9 cellular contexts compared by ENCODE assay signal in the genomic region with DNA sequence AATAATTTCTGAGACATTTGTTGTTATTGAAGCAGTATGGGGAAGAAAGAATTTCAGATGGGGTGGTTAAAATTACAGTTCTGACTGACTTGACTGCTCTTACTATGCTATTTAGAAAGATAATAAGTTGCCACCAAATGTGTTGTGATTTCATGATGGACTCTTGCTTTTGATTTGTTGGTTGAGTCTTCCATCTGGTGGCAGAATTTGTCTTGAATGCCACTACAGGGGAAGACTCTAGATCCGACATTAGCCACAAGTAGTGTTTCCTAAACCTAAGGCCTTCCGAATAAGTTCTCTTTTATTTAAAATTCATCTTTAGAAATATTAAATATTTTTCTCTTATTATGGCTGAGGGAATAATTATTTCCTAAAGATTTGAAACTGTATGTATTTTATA.
DNase-seq lines count a peak whose midpoint lies in the region; ATAC-seq and TF ChIP-seq lines count a peak whose summit lies in the region.
"Had no signal": no experiment of that assay in that cellular context is flagged by ENCODE, and none has a peak within 500 bp of the region (broad histone marks: within the 10 kb centered on the region; RNA-seq: fewer than 3 reads in every experiment).

No MANE protein-coding gene starts in this region.

- intact Hi-C loops in posterior vena cava (cut with DNase I): no loop called here
- intact Hi-C loops in esophagus squamous epithelium (cut with DNase I): no loop called here
- intact Hi-C loops in mucosa of descending colon (cut with DNase I, micrococcal nuclease): no loop called here

- peak; percentile 45 for TF ChIP-seq CTCF in AG09319 (IDR thresholded peaks at IDR 0.05; ENCODE audit: low read depth, low read length)
- no peak for TF ChIP-seq CTCF in HEK293 (tag by site-specific recombination; IDR thresholded peaks at IDR 0.05)
- peak; percentile 26; the same call in 1 of the 2 replicates for TF ChIP-seq CTCF in WERI-Rb-1 (IDR thresholded peaks at IDR 0.05; ENCODE audit: low read depth, low read length)
- no peak for TF ChIP-seq CTCF in esophagus squamous epithelium (IDR thresholded peaks at IDR 0.05)
- no peak for TF ChIP-seq CTCF in mucosa of descending colon (IDR thresholded peaks at IDR 0.05)

- TF ChIP-seq POLR2A in esophagus squamous epithelium (IDR thresholded peaks at IDR 0.05): no peak

- no peak overlapping the region for H3K4me3 ChIP-seq in HEK293 (ENCODE audit: low read depth, low read length)
- H3K4me3 ChIP-seq in WERI-Rb-1 (ENCODE audit: low read depth, low read length): no peak overlapping the region
- no peak overlapping the region for H3K4me3 ChIP-seq in esophagus squamous epithelium
- H3K4me3 ChIP-seq in mucosa of descending colon: no peak overlapping the region

- CTCF ChIA-PET in HEK293 (lab: Yijun Ruan, JAX): interaction anchor here (0.7 to 1.3 kb wide), 2 partner anchors 99 to 358 kb away, joined by 3 to 5 read pairs; no protein-coding TSS in a partner anchor

- H3K36me3 ChIP-seq in HEK293 (ENCODE audit: control insufficient read depth in 2 of 2, insufficient read depth in 1 of 2, low read length in 2 of 2): no peaks in the 10 kb centered on the region
- H3K36me3 ChIP-seq in WERI-Rb-1: no peaks in the 10 kb centered on the region
- no peaks in the 10 kb centered on the region for H3K36me3 ChIP-seq in esophagus squamous epithelium
- no peaks in the 10 kb centered on the region for H3K36me3 ChIP-seq in mucosa of descending colon (ENCODE audit: low read depth)

- POLR2A ChIA-PET in HEK293 (lab: Yijun Ruan, JAX): no interaction called here

- H3K27ac ChIP-seq in HEK293 (ENCODE audit: extremely low read depth, low read depth, low read length) (no peak overlapping the region), WERI-Rb-1 (no peak overlapping the region), esophagus squamous epithelium (no peak overlapping the region)

- no peaks in the 10 kb centered on the region for H3K4me1 ChIP-seq in HEK293 (ENCODE audit: control insufficient read depth, insufficient read depth, low read length)
- no peaks in the 10 kb centered on the region for H3K4me1 ChIP-seq in esophagus squamous epithelium
- H3K4me1 ChIP-seq in mucosa of descending colon (ENCODE audit: low read depth): no peaks in the 10 kb centered on the region

- peak; percentile 19 for DNase-seq in AG09319 (ENCODE audit: extremely low read depth, low read depth)
- DNase-seq in WERI-Rb-1: peak; percentile 16
- DNase-seq in inferior parietal cortex (ENCODE audit: extremely low spot score): peak; percentile 17
- DNase-seq in NCI-H1694 (lab: John Stamatoyannopoulos, UW): no peak
- DNase-seq in posterior vena cava (ENCODE audit: low spot score): no peak
- DNase-seq in esophagus squamous epithelium (lab: John Stamatoyannopoulos, UW): no peak
- DNase-seq in mucosa of descending colon: no peak
- DNase-seq: T-helper 17 cell had no signal

- no peaks in the 10 kb centered on the region for H3K9me3 ChIP-seq in HEK293 (ENCODE audit: control insufficient read depth, insufficient read depth, low read depth, low read length)
- H3K9me3 ChIP-seq in WERI-Rb-1 (ENCODE audit: severe bottlenecking): no peaks in the 10 kb centered on the region
- no peaks in the 10 kb centered on the region for H3K9me3 ChIP-seq in esophagus squamous epithelium
- H3K9me3 ChIP-seq in mucosa of descending colon: no peaks in the 10 kb centered on the region

- no peak for ATAC-seq in mucosa of descending colon
- ATAC-seq: T-helper 17 cell had no signal

- WGBS in esophagus squamous epithelium, 2 donors: 74 to 77% methylated on average over 2 of the region's 2 CpGs

- H3K27me3 ChIP-seq in WERI-Rb-1 (ENCODE audit: insufficient read depth, low read depth, severe bottlenecking) (no peaks in the 10 kb centered on the region), esophagus squamous epithelium (no peaks in the 10 kb centered on the region)

TF ChIP-seq in HEK293, 187 proteins besides CTCF, POLR2A, EP300 and RAD21:
- TF ChIP-seq ZNF701 (tag by site-specific recombination; IDR thresholded peaks at IDR 0.05): no peak
- peak; percentile 41 for TF ChIP-seq ZNF654 (tag by site-specific recombination; IDR thresholded peaks at IDR 0.05; ENCODE audit: low read depth)
- TF ChIP-seq ZNF626 (tag by site-specific recombination; IDR thresholded peaks at IDR 0.05): no peak
- no peak for TF ChIP-seq ZNF670 (tag by site-specific recombination; IDR thresholded peaks at IDR 0.05; ENCODE audit: low read depth)
- TF ChIP-seq ZNF777 (tag by site-specific recombination; IDR thresholded peaks at IDR 0.05; ENCODE audit: borderline replicate concordance): no peak
- TF ChIP-seq, protein P1, sequence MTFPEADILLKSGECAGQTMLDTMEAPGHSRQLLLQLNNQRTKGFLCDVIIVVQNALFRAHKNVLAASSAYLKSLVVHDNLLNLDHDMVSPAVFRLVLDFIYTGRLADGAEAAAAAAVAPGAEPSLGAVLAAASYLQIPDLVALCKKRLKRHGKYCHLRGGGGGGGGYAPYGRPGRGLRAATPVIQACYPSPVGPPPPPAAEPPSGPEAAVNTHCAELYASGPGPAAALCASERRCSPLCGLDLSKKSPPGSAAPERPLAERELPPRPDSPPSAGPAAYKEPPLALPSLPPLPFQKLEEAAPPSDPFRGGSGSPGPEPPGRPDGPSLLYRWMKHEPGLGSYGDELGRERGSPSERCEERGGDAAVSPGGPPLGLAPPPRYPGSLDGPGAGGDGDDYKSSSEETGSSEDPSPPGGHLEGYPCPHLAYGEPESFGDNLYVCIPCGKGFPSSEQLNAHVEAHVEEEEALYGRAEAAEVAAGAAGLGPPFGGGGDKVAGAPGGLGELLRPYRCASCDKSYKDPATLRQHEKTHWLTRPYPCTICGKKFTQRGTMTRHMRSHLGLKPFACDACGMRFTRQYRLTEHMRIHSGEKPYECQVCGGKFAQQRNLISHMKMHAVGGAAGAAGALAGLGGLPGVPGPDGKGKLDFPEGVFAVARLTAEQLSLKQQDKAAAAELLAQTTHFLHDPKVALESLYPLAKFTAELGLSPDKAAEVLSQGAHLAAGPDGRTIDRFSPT (tag by site-specific recombination; IDR thresholded peaks at IDR 0.05): no peak
- TF ChIP-seq ZNF544 (tag by site-specific recombination; IDR thresholded peaks at IDR 0.05): no peak
- no peak for TF ChIP-seq ZNF776 (tag by site-specific recombination; IDR thresholded peaks at IDR 0.05; ENCODE audit: borderline replicate concordance)

Comparison
In these comparisons a context has a peak if more than half of its experiments do, and no peak if none do; other contexts are left out.
1. DNase-seq: peak in AG09319 (single experiment), WERI-Rb-1 (single experiment) and inferior parietal cortex (single experiment); none in NCI-H1694 (single experiment), posterior vena cava (single experiment), esophagus squamous epithelium (single experiment) and mucosa of descending colon (0 of 3).
2. CTCF ChIP-seq: peak in AG09319 (single experiment) and WERI-Rb-1 (single experiment); none in HEK293 (single experiment), esophagus squamous epithelium (0 of 6) and mucosa of descending colon (single experiment).